ENCODE assay signal across 9 cellular contexts in genomic region chr2:203811491-203812221, GRCh38. TPM values are rescaled to one million over a fixed set of nuclear protein-coding genes. Genes with fewer than 3 reads are reported as not detected.
A peak's percentile ranks its signal among the peaks of the same experiment; 100 is the strongest.
DNase-seq lines count a peak whose midpoint lies in the region; ATAC-seq and TF ChIP-seq lines count a peak whose summit lies in the region.
"Had no signal": no experiment of that assay in that cellular context is flagged by ENCODE, and none has a peak within 500 bp of the region (broad histone marks: within the 10 kb centered on the region; RNA-seq: fewer than 3 reads in every experiment).

No MANE protein-coding gene starts in this region.

- H3K36me3 ChIP-seq in Peyer's patch = no peaks in the 10 kb centered on the region

- no peak for TF ChIP-seq CTCF in HFFc6 (IDR thresholded peaks at IDR 0.05)
- peak in 3 of 6 experiments; percentile 31 to 46 (median 38) for TF ChIP-seq CTCF in Peyer's patch (IDR thresholded peaks at IDR 0.05)
- TF ChIP-seq CTCF in mesothelial cell of epicardium (IDR thresholded peaks at IDR 0.05; ENCODE audit: unreplicated experiment) = no peak

- intact Hi-C loops in activated T-helper 1 cell treated with anti-CD3 and anti-CD28 coated beads, Interleukin-12 subunit alpha, Interleukin-12 subunit beta, Interleukin-2, Interleukin-4 antibody, amounts not matched to agents 30 ng/mL and 10 ng/mL and 1 ng/mL, durations not matched to agents 14 hours and 24 hours and 36 hours (cut with micrococcal nuclease) = loop anchor here (1.0 to 10.0 kb wide), 11 partner anchors 9 to 797 kb away; partner anchors contain the start of genes ABI2, CD28, CYP20A1 and NBEAL1
- intact Hi-C loops in Right ventricle myocardium superior (cut with DNase I) = no loop called here

- peaks cover 0 to 49% (median 13%) of the 10 kb centered on the region in 4 donors for H3K4me1 ChIP-seq in Peyer's patch

- H3K4me3 Mint-ChIP-seq in HFFc6 = peak overlapping the region; percentile 61
- H3K4me3 Mint-ChIP-seq in activated T-helper 1 cell treated with anti-CD3 and anti-CD28 coated beads, Interleukin-12 subunit alpha, Interleukin-12 subunit beta, Interleukin-2, Interleukin-4 antibody, amounts not matched to agents 30 ng/mL and 10 ng/mL and 1 ng/mL, durations not matched to agents 14 hours and 24 hours and 36 hours = no peak overlapping the region
- H3K4me3 Mint-ChIP-seq in mesothelial cell of epicardium = no peak overlapping the region
- H3K4me3 Mint-ChIP-seq: neural crest cell had no signal

- H3K27ac ChIP-seq in Peyer's patch = peak overlapping the region in 3 of 4 donors; percentile 50 to 88 (median 83)

- H3K27ac Mint-ChIP-seq in HFFc6 = peak overlapping the region; percentile 96
- peak overlapping the region; percentile 84 for H3K27ac Mint-ChIP-seq in activated T-helper 1 cell treated with anti-CD3 and anti-CD28 coated beads, Interleukin-12 subunit alpha, Interleukin-12 subunit beta, Interleukin-2, Interleukin-4 antibody, amounts not matched to agents 30 ng/mL and 10 ng/mL and 1 ng/mL, durations not matched to agents 14 hours and 24 hours and 36 hours
- H3K27ac Mint-ChIP-seq in mesothelial cell of epicardium = no peak overlapping the region

- no peak for TF ChIP-seq POLR2A in Peyer's patch (IDR thresholded peaks at IDR 0.05)

- ATAC-seq in Right ventricle myocardium superior (ENCODE audit: poor library complexity) = peak; percentile 71

- H3K4me3 ChIP-seq in Peyer's patch = no peak overlapping the region

- H3K4me1 Mint-ChIP-seq in HFFc6 (ENCODE audit: low read depth) = peaks cover 89% of the 10 kb centered on the region
- peaks cover 87% of the 10 kb centered on the region for H3K4me1 Mint-ChIP-seq in activated T-helper 1 cell treated with anti-CD3 and anti-CD28 coated beads, Interleukin-12 subunit alpha, Interleukin-12 subunit beta, Interleukin-2, Interleukin-4 antibody, amounts not matched to agents 30 ng/mL and 10 ng/mL and 1 ng/mL, durations not matched to agents 14 hours and 24 hours and 36 hours (ENCODE audit: low read depth)
- H3K4me1 Mint-ChIP-seq in mesothelial cell of epicardium = peaks cover 19% of the 10 kb centered on the region

- peaks cover under 1% of the 10 kb centered on the region; the same call in 1 of the 2 replicates for H3K9me3 Mint-ChIP-seq in HFFc6
- H3K9me3 Mint-ChIP-seq in activated T-helper 1 cell treated with anti-CD3 and anti-CD28 coated beads, Interleukin-12 subunit alpha, Interleukin-12 subunit beta, Interleukin-2, Interleukin-4 antibody, amounts not matched to agents 30 ng/mL and 10 ng/mL and 1 ng/mL, durations not matched to agents 14 hours and 24 hours and 36 hours = peaks cover under 1% of the 10 kb centered on the region
- peaks cover under 1% of the 10 kb centered on the region for H3K9me3 Mint-ChIP-seq in mesothelial cell of epicardium
- H3K9me3 Mint-ChIP-seq: neural crest cell had no signal

- no peaks in the 10 kb centered on the region for H3K27me3 ChIP-seq in Peyer's patch

- DNase-seq in CD1c-positive myeloid dendritic cell (ENCODE audit: extremely low spot score) (peak; percentile 95), HFFc6 (peak; percentile 84), Peyer's patch (peak; percentile 26 to 95 (median 90)), Right ventricle myocardium superior (peak; percentile 77), mesothelial cell of epicardium (ENCODE audit: low spot score in 2 of 2, unreplicated experiment in 2 of 2) (no peak), DMS 273 (lab: John Stamatoyannopoulos, UW; ENCODE audit: unreplicated experiment) (no peak)
- peak; percentile 59 for DNase-seq in activated T-helper 1 cell treated with anti-CD3 and anti-CD28 coated beads, Interleukin-12 subunit alpha, Interleukin-12 subunit beta, Interleukin-2, Interleukin-4 antibody, amounts not matched to agents 30 ng/mL and 10 ng/mL and 1 ng/mL, durations not matched to agents 14 hours and 24 hours and 36 hours (ENCODE audit: low spot score)
- DNase-seq in stimulated activated CD4-positive, alpha-beta T cell treated with anti-CD3 and anti-CD28 coated beads, Interleukin-12 subunit alpha, Interleukin-12 subunit beta, amount 100 ng/mL, for 48 hours (ENCODE audit: low read depth in 2 of 3, low spot score in 1 of 3) = peak; percentile 60 to 73 (median 62)

- H3K27me3 Mint-ChIP-seq in HFFc6 (ENCODE audit: insufficient read depth) (peaks cover 8% of the 10 kb centered on the region; the same call in 1 of the 2 replicates), mesothelial cell of epicardium (ENCODE audit: low read depth) (peaks cover 12% of the 10 kb centered on the region)
- peaks cover 8% of the 10 kb centered on the region for H3K27me3 Mint-ChIP-seq in activated T-helper 1 cell treated with anti-CD3 and anti-CD28 coated beads, Interleukin-12 subunit alpha, Interleukin-12 subunit beta, Interleukin-2, Interleukin-4 antibody, amounts not matched to agents 30 ng/mL and 10 ng/mL and 1 ng/mL, durations not matched to agents 14 hours and 24 hours and 36 hours (ENCODE audit: insufficient read depth)

- H3K36me3 Mint-ChIP-seq in HFFc6 (ENCODE audit: low read depth) (peaks cover under 1% of the 10 kb centered on the region), mesothelial cell of epicardium (no peaks in the 10 kb centered on the region)
- H3K36me3 Mint-ChIP-seq in activated T-helper 1 cell treated with anti-CD3 and anti-CD28 coated beads, Interleukin-12 subunit alpha, Interleukin-12 subunit beta, Interleukin-2, Interleukin-4 antibody, amounts not matched to agents 30 ng/mL and 10 ng/mL and 1 ng/mL, durations not matched to agents 14 hours and 24 hours and 36 hours (ENCODE audit: low read depth) = peaks cover 1% of the 10 kb centered on the region

- H3K9me3 ChIP-seq in Peyer's patch = no peaks in the 10 kb centered on the region

RNA-seq across cellular contexts. Expression of gene CTLA4, which starts 55.9 kb away (rescaled TPM):
- total RNA-seq in HFFc6 (2021; fragmentation: NEBNext Ultra II Directional; extraction: Animal tissue kit (Norgen Biotek cat#: 25700)) = not detected
- 10 to 100 TPM in 1 of 4 donors, not detected in 3; 42.1 TPM for total RNA-seq in Peyer's patch
- total RNA-seq in activated T-helper 1 cell treated with anti-CD3 and anti-CD28 coated beads, Interleukin-12 subunit alpha, Interleukin-12 subunit beta, Interleukin-2, Interleukin-4 antibody, amounts not matched to agents 30 ng/mL and 10 ng/mL and 1 ng/mL, durations not matched to agents 14 hours and 24 hours and 36 hours = 118 and 124 TPM in 2 replicates
- total RNA-seq in Right ventricle myocardium superior = 0.22 TPM
- total RNA-seq in mesothelial cell of epicardium = not detected in 3 replicates

Comparison
In these comparisons a context has a peak if more than half of its experiments do, and no peak if none do; other contexts are left out.
1. DNase-seq: peak in CD1c-positive myeloid dendritic cell (single experiment), HFFc6 (single experiment), Peyer's patch (3 of 3), activated T-helper 1 cell treated with anti-CD3 and anti-CD28 coated beads, Interleukin-12 subunit alpha, Interleukin-12 subunit beta, Interleukin-2, Interleukin-4 antibody, amounts not matched to agents 30 ng/mL and 10 ng/mL and 1 ng/mL, durations not matched to agents 14 hours and 24 hours and 36 hours (single experiment), Right ventricle myocardium superior (single experiment) and stimulated activated CD4-positive, alpha-beta T cell treated with anti-CD3 and anti-CD28 coated beads, Interleukin-12 subunit alpha, Interleukin-12 subunit beta, amount 100 ng/mL, for 48 hours (3 of 3); none in mesothelial cell of epicardium (0 of 2) and DMS 273 (single experiment).